ENCODE assay signal across 8 cellular contexts in the genomic region with DNA sequence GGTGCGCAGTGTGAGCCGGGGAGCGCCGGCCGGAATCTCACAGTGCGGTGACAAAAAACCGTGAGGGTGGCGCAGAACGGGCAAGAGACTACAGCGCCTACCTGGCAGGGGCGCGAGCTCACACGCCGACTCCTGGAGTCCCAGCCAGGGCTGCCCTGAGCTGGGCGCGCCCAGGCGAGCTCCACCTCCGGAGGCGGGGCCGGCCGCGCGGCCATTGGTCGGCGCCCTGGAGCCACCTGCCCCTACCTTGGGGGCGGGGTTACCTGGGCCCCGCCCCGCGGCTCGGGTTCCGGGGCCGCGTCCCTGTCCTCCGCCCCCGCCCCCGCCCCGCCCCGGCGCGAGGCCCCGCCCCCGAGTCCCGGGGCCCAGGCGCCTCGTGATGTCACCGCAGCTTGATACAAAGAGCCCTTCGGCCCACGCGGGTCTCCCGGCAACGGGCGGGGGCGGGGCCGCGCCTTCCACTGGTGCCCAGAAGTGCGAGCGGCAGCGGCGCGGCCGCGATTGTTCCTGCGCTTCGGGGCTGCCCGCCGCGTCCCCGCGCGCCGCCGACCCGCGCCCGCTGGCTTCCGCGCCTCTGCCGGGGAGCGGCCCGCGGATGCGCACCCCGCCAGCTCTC.
DNase-seq lines count a peak whose midpoint lies in the region; ATAC-seq and TF ChIP-seq lines count a peak whose summit lies in the region.

No MANE protein-coding gene starts in this region.

- ATAC-seq in GM19351 (IDR thresholded peaks at IDR 0.05; ENCODE audit: unreplicated experiment) (peak; percentile 64), HG03469 (IDR thresholded peaks at IDR 0.05; ENCODE audit: unreplicated experiment) (peak; percentile 45)

- no peak overlapping the region for H3K27ac ChIP-seq in mesodermal cell (ENCODE audit: low read depth, low read length, severe bottlenecking)

- H3K9me3 ChIP-seq in BE2C (no peaks in the 10 kb centered on the region), mesodermal cell (ENCODE audit: control insufficient read depth, low read length) (no peaks in the 10 kb centered on the region)

- H3K27me3 ChIP-seq in BE2C = peaks cover 5% of the 10 kb centered on the region; the same call in 1 of the 2 replicates

- no peaks in the 10 kb centered on the region for H3K4me1 ChIP-seq in BE2C
- peaks cover 9% of the 10 kb centered on the region for H3K4me1 ChIP-seq in mesodermal cell (ENCODE audit: control insufficient read depth, insufficient read depth, low read length, poor library complexity, severe bottlenecking)

- TF ChIP-seq CTCF in BE2C (IDR thresholded peaks at IDR 0.05; ENCODE audit: low read depth, low read length) = no peak

- 0 to 1% methylated on average over 66 to 73 of the region's 83 CpGs for whole genome bisulfite sequencing in mesodermal cell (ENCODE audit: insufficient coverage in 2 of 2), 2 experiments

- H3K36me3 ChIP-seq in BE2C = no peaks in the 10 kb centered on the region
- no peaks in the 10 kb centered on the region for H3K36me3 ChIP-seq in mesodermal cell (ENCODE audit: control insufficient read depth, insufficient read depth, low read length)

- DNase-seq in BE2C = peak; percentile 62
- peak; percentile 96 for DNase-seq in NCI-H748 (lab: John Stamatoyannopoulos, UW; ENCODE audit: unreplicated experiment)
- peak; percentile 87 to 95 for DNase-seq in activated CD8-positive, alpha-beta memory T cell treated with anti-CD3 and anti-CD28 coated beads for 1 hour (ENCODE audit: extremely low read depth in 1 of 2, low read depth in 1 of 2)
- peak; percentile 95 for DNase-seq in effector CD8-positive, alpha-beta T cell (lab: John Stamatoyannopoulos, UW)
- DNase-seq in stimulated activated CD8-positive, alpha-beta memory T cell treated with anti-CD3 and anti-CD28 coated beads, Interleukin-15, amount 100 ng/mL, for 1 hour (ENCODE audit: low read depth) = peak; percentile 88

- H3K4me3 ChIP-seq in BE2C (ENCODE audit: low read depth, low read length) = peak overlapping the region; percentile 37
- H3K4me3 ChIP-seq in mesodermal cell (ENCODE audit: extremely low read depth, insufficient read depth, low read length, poor library complexity, severe bottlenecking) = peak overlapping the region; percentile 40
